In the genomic region with DNA sequence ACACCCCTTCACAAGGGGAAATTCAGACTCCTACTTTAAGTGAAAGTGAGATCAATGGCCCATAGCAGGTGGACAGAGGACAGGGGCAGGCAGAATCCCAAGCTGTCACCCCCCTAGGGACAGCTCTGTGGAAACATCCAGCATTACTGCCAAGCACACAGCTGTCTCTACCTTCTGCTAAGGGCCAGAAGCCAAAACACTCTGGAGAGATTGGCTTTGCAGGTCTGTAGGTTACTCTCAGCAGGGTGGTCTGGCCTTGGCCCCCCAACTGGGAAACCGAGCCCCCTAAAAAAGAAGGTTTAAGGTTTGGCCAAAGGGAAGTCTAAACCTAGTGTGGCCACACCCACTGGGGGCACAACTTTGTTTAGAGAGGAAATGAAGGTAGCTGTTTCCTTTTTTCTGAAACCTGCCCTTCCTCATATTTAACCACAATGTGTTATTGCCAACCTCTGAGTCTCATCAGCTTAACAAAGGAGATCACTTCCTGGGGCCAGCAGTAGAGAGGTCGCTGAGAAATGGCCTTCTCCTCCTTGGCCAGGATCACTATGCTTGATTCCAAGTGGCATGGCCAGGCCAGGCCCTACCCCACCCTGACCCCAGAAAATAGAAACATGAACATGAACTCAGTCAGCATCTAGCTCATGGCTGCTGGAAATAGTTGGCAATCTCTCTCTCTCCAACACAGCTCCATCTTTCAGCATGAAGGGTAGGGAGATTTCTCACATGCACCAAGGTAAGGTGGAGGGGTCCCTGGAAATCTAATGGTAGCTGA, we compare ENCODE assay signal across 2 cellular contexts.
TF ChIP-seq lines count a peak whose summit lies in the region.

No MANE protein-coding gene starts in this region.

TF ChIP-seq in IMR-90, 13 proteins besides CTCF, POLR2A, EP300 and RAD21:
- no peak for TF ChIP-seq MAZ (IDR thresholded peaks at IDR 0.05; ENCODE audit: borderline replicate concordance, low read depth, low read length)
- TF ChIP-seq, protein P1, sequence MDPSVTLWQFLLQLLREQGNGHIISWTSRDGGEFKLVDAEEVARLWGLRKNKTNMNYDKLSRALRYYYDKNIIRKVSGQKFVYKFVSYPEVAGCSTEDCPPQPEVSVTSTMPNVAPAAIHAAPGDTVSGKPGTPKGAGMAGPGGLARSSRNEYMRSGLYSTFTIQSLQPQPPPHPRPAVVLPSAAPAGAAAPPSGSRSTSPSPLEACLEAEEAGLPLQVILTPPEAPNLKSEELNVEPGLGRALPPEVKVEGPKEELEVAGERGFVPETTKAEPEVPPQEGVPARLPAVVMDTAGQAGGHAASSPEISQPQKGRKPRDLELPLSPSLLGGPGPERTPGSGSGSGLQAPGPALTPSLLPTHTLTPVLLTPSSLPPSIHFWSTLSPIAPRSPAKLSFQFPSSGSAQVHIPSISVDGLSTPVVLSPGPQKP (IDR thresholded peaks at IDR 0.05; ENCODE audit: borderline replicate concordance, low read depth, low read length), result no peak
- TF ChIP-seq BHLHE40 (IDR thresholded peaks at IDR 0.05; ENCODE audit: low read depth, low read length), result no peak
- no peak for TF ChIP-seq CHD1 (IDR thresholded peaks at IDR 0.05; ENCODE audit: low read depth, low read length)
- TF ChIP-seq MXI1 (IDR thresholded peaks at IDR 0.05; ENCODE audit: borderline replicate concordance, low read depth, low read length), result no peak
- no peak for TF ChIP-seq CEBPB (IDR thresholded peaks at IDR 0.05; ENCODE audit: low read depth, low read length)
- TF ChIP-seq RFX5 (IDR thresholded peaks at IDR 0.05; ENCODE audit: low read depth, low read length), result no peak
- TF ChIP-seq FOS (IDR thresholded peaks at IDR 0.05; ENCODE audit: low read depth, low read length), result no peak
- TF ChIP-seq, protein P2, sequence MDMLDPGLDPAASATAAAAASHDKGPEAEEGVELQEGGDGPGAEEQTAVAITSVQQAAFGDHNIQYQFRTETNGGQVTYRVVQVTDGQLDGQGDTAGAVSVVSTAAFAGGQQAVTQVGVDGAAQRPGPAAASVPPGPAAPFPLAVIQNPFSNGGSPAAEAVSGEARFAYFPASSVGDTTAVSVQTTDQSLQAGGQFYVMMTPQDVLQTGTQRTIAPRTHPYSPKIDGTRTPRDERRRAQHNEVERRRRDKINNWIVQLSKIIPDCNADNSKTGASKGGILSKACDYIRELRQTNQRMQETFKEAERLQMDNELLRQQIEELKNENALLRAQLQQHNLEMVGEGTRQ (IDR thresholded peaks at IDR 0.05; ENCODE audit: low read depth, low read length), result no peak
- no peak for TF ChIP-seq MAFK (IDR thresholded peaks at IDR 0.05; ENCODE audit: low read depth, low read length)
- TF ChIP-seq SMC3 (IDR thresholded peaks at IDR 0.05; ENCODE audit: low read depth, low read length), result no peak
- no peak for TF ChIP-seq NFE2L2 (IDR thresholded peaks at IDR 0.05; ENCODE audit: low read depth, low read length)
- TF ChIP-seq RCOR1 (IDR thresholded peaks at IDR 0.05; ENCODE audit: insufficient replicate concordance, low read length), result no peak

TF ChIP-seq in K562, 482 proteins besides CTCF, POLR2A, EP300 and RAD21 (continues in another document):
- TF ChIP-seq, protein P3, sequence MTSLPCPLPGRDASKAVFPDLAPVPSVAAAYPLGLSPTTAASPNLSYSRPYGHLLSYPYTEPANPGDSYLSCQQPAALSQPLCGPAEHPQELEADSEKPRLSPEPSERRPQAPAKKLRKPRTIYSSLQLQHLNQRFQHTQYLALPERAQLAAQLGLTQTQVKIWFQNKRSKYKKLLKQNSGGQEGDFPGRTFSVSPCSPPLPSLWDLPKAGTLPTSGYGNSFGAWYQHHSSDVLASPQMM (CRISPR knock-in tag; IDR thresholded peaks at IDR 0.05), result 0 out of 2 replicates have a peak, but pooled peaks have one; percentile 47
- TF ChIP-seq ZKSCAN3 (CRISPR knock-in tag; IDR thresholded peaks at IDR 0.05), result no peak
- no peak for TF ChIP-seq ZNF324 (CRISPR knock-in tag; IDR thresholded peaks at IDR 0.05)
- peak; percentile 28 for TF ChIP-seq SETDB1 (IDR thresholded peaks at IDR 0.05; ENCODE audit: low read length)
- TF ChIP-seq, protein P4, sequence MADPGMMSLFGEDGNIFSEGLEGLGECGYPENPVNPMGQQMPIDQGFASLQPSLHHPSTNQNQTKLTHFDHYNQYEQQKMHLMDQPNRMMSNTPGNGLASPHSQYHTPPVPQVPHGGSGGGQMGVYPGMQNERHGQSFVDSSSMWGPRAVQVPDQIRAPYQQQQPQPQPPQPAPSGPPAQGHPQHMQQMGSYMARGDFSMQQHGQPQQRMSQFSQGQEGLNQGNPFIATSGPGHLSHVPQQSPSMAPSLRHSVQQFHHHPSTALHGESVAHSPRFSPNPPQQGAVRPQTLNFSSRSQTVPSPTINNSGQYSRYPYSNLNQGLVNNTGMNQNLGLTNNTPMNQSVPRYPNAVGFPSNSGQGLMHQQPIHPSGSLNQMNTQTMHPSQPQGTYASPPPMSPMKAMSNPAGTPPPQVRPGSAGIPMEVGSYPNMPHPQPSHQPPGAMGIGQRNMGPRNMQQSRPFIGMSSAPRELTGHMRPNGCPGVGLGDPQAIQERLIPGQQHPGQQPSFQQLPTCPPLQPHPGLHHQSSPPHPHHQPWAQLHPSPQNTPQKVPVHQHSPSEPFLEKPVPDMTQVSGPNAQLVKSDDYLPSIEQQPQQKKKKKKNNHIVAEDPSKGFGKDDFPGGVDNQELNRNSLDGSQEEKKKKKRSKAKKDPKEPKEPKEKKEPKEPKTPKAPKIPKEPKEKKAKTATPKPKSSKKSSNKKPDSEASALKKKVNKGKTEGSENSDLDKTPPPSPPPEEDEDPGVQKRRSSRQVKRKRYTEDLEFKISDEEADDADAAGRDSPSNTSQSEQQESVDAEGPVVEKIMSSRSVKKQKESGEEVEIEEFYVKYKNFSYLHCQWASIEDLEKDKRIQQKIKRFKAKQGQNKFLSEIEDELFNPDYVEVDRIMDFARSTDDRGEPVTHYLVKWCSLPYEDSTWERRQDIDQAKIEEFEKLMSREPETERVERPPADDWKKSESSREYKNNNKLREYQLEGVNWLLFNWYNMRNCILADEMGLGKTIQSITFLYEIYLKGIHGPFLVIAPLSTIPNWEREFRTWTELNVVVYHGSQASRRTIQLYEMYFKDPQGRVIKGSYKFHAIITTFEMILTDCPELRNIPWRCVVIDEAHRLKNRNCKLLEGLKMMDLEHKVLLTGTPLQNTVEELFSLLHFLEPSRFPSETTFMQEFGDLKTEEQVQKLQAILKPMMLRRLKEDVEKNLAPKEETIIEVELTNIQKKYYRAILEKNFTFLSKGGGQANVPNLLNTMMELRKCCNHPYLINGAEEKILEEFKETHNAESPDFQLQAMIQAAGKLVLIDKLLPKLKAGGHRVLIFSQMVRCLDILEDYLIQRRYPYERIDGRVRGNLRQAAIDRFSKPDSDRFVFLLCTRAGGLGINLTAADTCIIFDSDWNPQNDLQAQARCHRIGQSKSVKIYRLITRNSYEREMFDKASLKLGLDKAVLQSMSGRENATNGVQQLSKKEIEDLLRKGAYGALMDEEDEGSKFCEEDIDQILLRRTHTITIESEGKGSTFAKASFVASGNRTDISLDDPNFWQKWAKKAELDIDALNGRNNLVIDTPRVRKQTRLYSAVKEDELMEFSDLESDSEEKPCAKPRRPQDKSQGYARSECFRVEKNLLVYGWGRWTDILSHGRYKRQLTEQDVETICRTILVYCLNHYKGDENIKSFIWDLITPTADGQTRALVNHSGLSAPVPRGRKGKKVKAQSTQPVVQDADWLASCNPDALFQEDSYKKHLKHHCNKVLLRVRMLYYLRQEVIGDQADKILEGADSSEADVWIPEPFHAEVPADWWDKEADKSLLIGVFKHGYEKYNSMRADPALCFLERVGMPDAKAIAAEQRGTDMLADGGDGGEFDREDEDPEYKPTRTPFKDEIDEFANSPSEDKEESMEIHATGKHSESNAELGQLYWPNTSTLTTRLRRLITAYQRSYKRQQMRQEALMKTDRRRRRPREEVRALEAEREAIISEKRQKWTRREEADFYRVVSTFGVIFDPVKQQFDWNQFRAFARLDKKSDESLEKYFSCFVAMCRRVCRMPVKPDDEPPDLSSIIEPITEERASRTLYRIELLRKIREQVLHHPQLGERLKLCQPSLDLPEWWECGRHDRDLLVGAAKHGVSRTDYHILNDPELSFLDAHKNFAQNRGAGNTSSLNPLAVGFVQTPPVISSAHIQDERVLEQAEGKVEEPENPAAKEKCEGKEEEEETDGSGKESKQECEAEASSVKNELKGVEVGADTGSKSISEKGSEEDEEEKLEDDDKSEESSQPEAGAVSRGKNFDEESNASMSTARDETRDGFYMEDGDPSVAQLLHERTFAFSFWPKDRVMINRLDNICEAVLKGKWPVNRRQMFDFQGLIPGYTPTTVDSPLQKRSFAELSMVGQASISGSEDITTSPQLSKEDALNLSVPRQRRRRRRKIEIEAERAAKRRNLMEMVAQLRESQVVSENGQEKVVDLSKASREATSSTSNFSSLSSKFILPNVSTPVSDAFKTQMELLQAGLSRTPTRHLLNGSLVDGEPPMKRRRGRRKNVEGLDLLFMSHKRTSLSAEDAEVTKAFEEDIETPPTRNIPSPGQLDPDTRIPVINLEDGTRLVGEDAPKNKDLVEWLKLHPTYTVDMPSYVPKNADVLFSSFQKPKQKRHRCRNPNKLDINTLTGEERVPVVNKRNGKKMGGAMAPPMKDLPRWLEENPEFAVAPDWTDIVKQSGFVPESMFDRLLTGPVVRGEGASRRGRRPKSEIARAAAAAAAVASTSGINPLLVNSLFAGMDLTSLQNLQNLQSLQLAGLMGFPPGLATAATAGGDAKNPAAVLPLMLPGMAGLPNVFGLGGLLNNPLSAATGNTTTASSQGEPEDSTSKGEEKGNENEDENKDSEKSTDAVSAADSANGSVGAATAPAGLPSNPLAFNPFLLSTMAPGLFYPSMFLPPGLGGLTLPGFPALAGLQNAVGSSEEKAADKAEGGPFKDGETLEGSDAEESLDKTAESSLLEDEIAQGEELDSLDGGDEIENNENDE (IDR thresholded peaks at IDR 0.05; ENCODE audit: low read depth, low read length), result peak; percentile 25
- TF ChIP-seq, protein P5, sequence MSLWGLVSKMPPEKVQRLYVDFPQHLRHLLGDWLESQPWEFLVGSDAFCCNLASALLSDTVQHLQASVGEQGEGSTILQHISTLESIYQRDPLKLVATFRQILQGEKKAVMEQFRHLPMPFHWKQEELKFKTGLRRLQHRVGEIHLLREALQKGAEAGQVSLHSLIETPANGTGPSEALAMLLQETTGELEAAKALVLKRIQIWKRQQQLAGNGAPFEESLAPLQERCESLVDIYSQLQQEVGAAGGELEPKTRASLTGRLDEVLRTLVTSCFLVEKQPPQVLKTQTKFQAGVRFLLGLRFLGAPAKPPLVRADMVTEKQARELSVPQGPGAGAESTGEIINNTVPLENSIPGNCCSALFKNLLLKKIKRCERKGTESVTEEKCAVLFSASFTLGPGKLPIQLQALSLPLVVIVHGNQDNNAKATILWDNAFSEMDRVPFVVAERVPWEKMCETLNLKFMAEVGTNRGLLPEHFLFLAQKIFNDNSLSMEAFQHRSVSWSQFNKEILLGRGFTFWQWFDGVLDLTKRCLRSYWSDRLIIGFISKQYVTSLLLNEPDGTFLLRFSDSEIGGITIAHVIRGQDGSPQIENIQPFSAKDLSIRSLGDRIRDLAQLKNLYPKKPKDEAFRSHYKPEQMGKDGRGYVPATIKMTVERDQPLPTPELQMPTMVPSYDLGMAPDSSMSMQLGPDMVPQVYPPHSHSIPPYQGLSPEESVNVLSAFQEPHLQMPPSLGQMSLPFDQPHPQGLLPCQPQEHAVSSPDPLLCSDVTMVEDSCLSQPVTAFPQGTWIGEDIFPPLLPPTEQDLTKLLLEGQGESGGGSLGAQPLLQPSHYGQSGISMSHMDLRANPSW (CRISPR knock-in tag; IDR thresholded peaks at IDR 0.05), result peak; percentile 27; the same call in 1 of the 2 replicates
- TF ChIP-seq, protein P6, sequence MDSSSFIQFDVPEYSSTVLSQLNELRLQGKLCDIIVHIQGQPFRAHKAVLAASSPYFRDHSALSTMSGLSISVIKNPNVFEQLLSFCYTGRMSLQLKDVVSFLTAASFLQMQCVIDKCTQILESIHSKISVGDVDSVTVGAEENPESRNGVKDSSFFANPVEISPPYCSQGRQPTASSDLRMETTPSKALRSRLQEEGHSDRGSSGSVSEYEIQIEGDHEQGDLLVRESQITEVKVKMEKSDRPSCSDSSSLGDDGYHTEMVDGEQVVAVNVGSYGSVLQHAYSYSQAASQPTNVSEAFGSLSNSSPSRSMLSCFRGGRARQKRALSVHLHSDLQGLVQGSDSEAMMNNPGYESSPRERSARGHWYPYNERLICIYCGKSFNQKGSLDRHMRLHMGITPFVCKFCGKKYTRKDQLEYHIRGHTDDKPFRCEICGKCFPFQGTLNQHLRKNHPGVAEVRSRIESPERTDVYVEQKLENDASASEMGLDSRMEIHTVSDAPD (CRISPR knock-in tag; IDR thresholded peaks at IDR 0.05), result no peak
- TF ChIP-seq, protein P7, sequence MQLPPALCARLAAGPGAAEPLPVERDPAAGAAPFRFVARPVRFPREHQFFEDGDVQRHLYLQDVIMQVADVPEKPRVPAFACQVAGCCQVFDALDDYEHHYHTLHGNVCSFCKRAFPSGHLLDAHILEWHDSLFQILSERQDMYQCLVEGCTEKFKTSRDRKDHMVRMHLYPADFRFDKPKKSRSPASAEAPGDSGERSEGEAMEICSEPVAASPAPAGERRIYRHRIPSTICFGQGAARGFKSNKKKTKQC (CRISPR knock-in tag; IDR thresholded peaks at IDR 0.05), result peak; percentile 56; the same call in 1 of the 2 replicates
- no peak for TF ChIP-seq NR2C1 (IDR thresholded peaks at IDR 0.05)
- TF ChIP-seq NR2C1 (tag; IDR thresholded peaks at IDR 0.05), result no peak
- no peak for TF ChIP-seq NFRKB (IDR thresholded peaks at IDR 0.05; ENCODE audit: low read depth)
- TF ChIP-seq, protein P8, sequence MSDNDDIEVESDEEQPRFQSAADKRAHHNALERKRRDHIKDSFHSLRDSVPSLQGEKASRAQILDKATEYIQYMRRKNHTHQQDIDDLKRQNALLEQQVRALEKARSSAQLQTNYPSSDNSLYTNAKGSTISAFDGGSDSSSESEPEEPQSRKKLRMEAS (CRISPR knock-in tag; IDR thresholded peaks at IDR 0.05), result peak; percentile 31; the same call in 1 of the 2 replicates
- TF ChIP-seq NUFIP1 (IDR thresholded peaks at IDR 0.05; ENCODE audit: partially characterized antibody), result no peak
- TF ChIP-seq CHD4 (IDR thresholded peaks at IDR 0.05; ENCODE audit: insufficient read depth, insufficient replicate concordance, low read depth, low read length, poor library complexity, severe bottlenecking), result no peak
- TF ChIP-seq HOXB6 (CRISPR knock-in tag; IDR thresholded peaks at IDR 0.05; ENCODE audit: borderline replicate concordance), result no peak
- TF ChIP-seq HCFC1 (IDR thresholded peaks at IDR 0.05; ENCODE audit: low read depth, low read length), result no peak
- TF ChIP-seq ZNF766 (CRISPR knock-in tag; conservative IDR thresholded peaks at IDR 0.05), result no peak
- no peak for TF ChIP-seq SOX6 (IDR thresholded peaks at IDR 0.05)
- no peak for TF ChIP-seq CBX1 (IDR thresholded peaks at IDR 0.05; ENCODE audit: low read depth)
- no peak for TF ChIP-seq EGR1 (conservative IDR thresholded peaks at IDR 0.05)
- TF ChIP-seq, protein P9, sequence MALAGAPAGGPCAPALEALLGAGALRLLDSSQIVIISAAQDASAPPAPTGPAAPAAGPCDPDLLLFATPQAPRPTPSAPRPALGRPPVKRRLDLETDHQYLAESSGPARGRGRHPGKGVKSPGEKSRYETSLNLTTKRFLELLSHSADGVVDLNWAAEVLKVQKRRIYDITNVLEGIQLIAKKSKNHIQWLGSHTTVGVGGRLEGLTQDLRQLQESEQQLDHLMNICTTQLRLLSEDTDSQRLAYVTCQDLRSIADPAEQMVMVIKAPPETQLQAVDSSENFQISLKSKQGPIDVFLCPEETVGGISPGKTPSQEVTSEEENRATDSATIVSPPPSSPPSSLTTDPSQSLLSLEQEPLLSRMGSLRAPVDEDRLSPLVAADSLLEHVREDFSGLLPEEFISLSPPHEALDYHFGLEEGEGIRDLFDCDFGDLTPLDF (CRISPR knock-in tag; IDR thresholded peaks at IDR 0.05), result no peak
